ENCODE assay signal across 12 cellular contexts in the genomic region with DNA sequence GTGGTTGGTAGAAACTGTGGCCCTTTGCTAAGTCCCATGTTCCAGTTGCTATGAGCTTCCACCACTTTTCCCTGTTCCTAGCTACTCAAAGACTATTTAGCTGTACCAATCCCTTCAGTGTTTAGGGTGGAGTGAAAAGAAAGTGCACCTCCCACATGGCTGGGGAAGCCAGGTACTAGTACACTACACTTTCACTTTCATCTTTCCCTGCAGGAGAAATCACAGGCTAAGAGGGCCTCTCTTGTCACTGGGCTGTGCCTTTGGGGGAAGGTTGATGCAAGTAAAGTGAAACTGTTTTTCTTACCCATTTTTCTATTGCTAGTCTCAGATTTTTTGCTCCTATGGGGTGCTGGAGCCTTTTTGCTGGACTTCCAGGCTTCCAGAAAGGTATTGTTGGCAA. TPM values are rescaled to one million over a fixed set of nuclear protein-coding genes. Genes with fewer than 3 reads are reported as not detected.
DNase-seq lines count a peak whose midpoint lies in the region; ATAC-seq and TF ChIP-seq lines count a peak whose summit lies in the region.
"Had no signal": no experiment of that assay in that cellular context is flagged by ENCODE, and none has a peak within 500 bp of the region (broad histone marks: within the 10 kb centered on the region; RNA-seq: fewer than 3 reads in every experiment).

No MANE protein-coding gene starts in this region.

- H3K27ac ChIP-seq in left lung, result peak overlapping the region in 1 of 2 donors; percentile 17
- H3K27ac ChIP-seq: SJSA1 had no signal

- H3K4me1 ChIP-seq in left lung, result peaks cover 3 to 12% of the 10 kb centered on the region in 2 donors
- H3K4me1 ChIP-seq: SJSA1 had no signal

- no peak for TF ChIP-seq CTCF in left lung (IDR thresholded peaks at IDR 0.05)

- H3K9me3 Mint-ChIP-seq in activated naive CD4-positive, alpha-beta T cell treated with anti-CD3 and anti-CD28 coated beads, Interleukin-2, amount 50 U/mL, for 72 hours, result peaks cover 23 to 34% of the 10 kb centered on the region in 2 donors

- no peaks in the 10 kb centered on the region for H3K27me3 ChIP-seq in left lung
- H3K27me3 ChIP-seq: SJSA1 had no signal

- H3K4me3 ChIP-seq in left lung, result no peak overlapping the region
- H3K4me3 ChIP-seq: SJSA1 had no signal

- H3K27ac Mint-ChIP-seq in activated naive CD4-positive, alpha-beta T cell treated with anti-CD3 and anti-CD28 coated beads, Interleukin-2, amount 50 U/mL, for 72 hours, result no peak overlapping the region
- H3K27ac Mint-ChIP-seq: stimulated activated naive CD8-positive, alpha-beta T cell treated with anti-CD3 and anti-CD28 coated beads, Interleukin-15, Interleukin-2, amounts not matched to agents 100 ng/mL and 50 ng/mL, for 24 hours had no signal

- intact Hi-C loops in left lung (cut with DNase I), result no loop called here

- DNase-seq in Daoy (ENCODE audit: low read depth) (peak; percentile 40), left lung (peak in 1 of 2 donors; percentile 40), NCI-H345 (lab: John Stamatoyannopoulos, UW) (no peak), NCI-H1417 (lab: John Stamatoyannopoulos, UW) (no peak), NCI-H128 (lab: John Stamatoyannopoulos, UW; ENCODE audit: unreplicated experiment) (no peak), NCI-H345 treated with DMSO at 0.1 percent for 48 hours (lab: John Stamatoyannopoulos, UW; ENCODE audit: unreplicated experiment) (no peak)
- DNase-seq in activated naive CD4-positive, alpha-beta T cell treated with anti-CD3 and anti-CD28 coated beads, Interleukin-2, amount 50 U/mL, for 72 hours (ENCODE audit: low spot score in 2 of 2), result no peak
- DNase-seq: amygdala, NCI-H2171 had no signal

- peaks cover 0 to 31% of the 10 kb centered on the region in 2 donors for H3K9me3 ChIP-seq in left lung
- H3K9me3 ChIP-seq: SJSA1 had no signal

- peaks cover 19 to 36% of the 10 kb centered on the region in 2 donors for H3K36me3 Mint-ChIP-seq in activated naive CD4-positive, alpha-beta T cell treated with anti-CD3 and anti-CD28 coated beads, Interleukin-2, amount 50 U/mL, for 72 hours

- no peaks in the 10 kb centered on the region for H3K36me3 ChIP-seq in left lung
- H3K36me3 ChIP-seq: SJSA1 had no signal

- ATAC-seq in HG02973 (IDR thresholded peaks at IDR 0.05; ENCODE audit: unreplicated experiment) (peak; percentile 65), left lung (peak; percentile 87)
- ATAC-seq in activated naive CD4-positive, alpha-beta T cell treated with anti-CD3 and anti-CD28 coated beads, Interleukin-2, amount 50 U/mL, for 72 hours, result peak; percentile 45 to 56

RNA-seq across cellular contexts. Expression of a gene that starts 33.5 kb away (rescaled TPM):
- 457 and 467 TPM in 2 replicates for total RNA-seq in Daoy (2014; rRNA removed; shearing (Covaris generic))
- total RNA-seq in activated naive CD4-positive, alpha-beta T cell treated with anti-CD3 and anti-CD28 coated beads, Interleukin-2, amount 50 U/mL, for 72 hours, result 100 to 1,000 TPM; 202 to 384 TPM
- total RNA-seq in left lung, result 100 to 1,000 TPM in 1 of 2 donors, 10 to 100 TPM in 1; 43.1 to 110 TPM

RNA-seq across cellular contexts. Expression of a gene that starts 40.8 kb away (rescaled TPM):
- total RNA-seq in Daoy (2014; rRNA removed; shearing (Covaris generic)), result 21.9 and 25.7 TPM in 2 replicates
- total RNA-seq in activated naive CD4-positive, alpha-beta T cell treated with anti-CD3 and anti-CD28 coated beads, Interleukin-2, amount 50 U/mL, for 72 hours, result 10 to 100 TPM; 42.8 to 52.0 TPM
- total RNA-seq in left lung, result 10 to 100 TPM; 31.4 to 51.0 TPM
